Comparison of ENCODE assay signal across 10 cellular contexts in the genomic region with DNA sequence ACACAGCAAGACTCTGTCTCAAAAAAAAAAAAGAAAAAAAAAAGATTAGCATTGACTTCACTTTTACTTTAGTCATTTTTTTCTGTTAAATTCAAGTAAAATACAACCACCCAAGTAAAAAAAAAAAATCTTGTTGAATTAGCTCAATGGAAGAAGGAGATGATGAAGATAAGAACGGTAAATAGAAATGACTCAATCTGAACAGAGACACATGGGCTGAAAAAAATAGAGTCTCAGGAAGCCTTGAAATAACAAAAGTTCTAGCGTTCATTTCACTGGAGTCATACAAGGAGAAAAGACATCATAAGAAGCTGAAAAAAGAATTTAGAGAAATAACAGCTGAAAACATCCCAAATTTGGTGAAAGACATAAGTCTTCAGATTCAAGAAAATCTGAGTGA.
"Had no signal": no experiment of that assay in that cellular context is flagged by ENCODE, and none has a peak within 500 bp of the region (broad histone marks: within the 10 kb centered on the region; RNA-seq: fewer than 3 reads in every experiment).

No MANE protein-coding gene starts in this region.

- H3K4me3 Mint-ChIP-seq: neural crest cell had no signal

- H3K4me1 Mint-ChIP-seq: neural crest cell had no signal

- H3K4me1 ChIP-seq: stomach had no signal

- H3K27me3 ChIP-seq: ovary, stomach had no signal

- H3K27ac ChIP-seq: coronary artery, epithelial cell of prostate, ovary, stomach, thoracic aorta had no signal

- H3K9me3 ChIP-seq: ovary, stomach, thoracic aorta had no signal

- DNase-seq: activated CD4-positive, alpha-beta T cell treated with anti-CD3 and anti-CD28 coated beads for 1 hour; effector CD8-positive, alpha-beta T cell; hypothalamus; ovary; stimulated activated CD8-positive, alpha-beta memory T cell treated with anti-CD3 and anti-CD28 coated beads, Interleukin-4, amount 100 ng/mL, for 48 hours; stomach had no signal

- H3K4me3 ChIP-seq: coronary artery, ovary, stomach, thoracic aorta had no signal

- H3K36me3 ChIP-seq: ovary, stomach, thoracic aorta had no signal
